Comparison of ENCODE assay signal across 13 cellular contexts in genomic region chr18:69978743-69979715, GRCh38. TPM values are rescaled to one million over a fixed set of nuclear protein-coding genes. Genes with fewer than 3 reads are reported as not detected.
A peak's percentile ranks its signal among the peaks of the same experiment; 100 is the strongest.
DNase-seq lines count a peak whose midpoint lies in the region; ATAC-seq and TF ChIP-seq lines count a peak whose summit lies in the region.
"Had no signal": no experiment of that assay in that cellular context is flagged by ENCODE, and none has a peak within 500 bp of the region (broad histone marks: within the 10 kb centered on the region; RNA-seq: fewer than 3 reads in every experiment).

No MANE protein-coding gene starts in this region.

- H3K27ac Mint-ChIP-seq in activated CD8-positive, alpha-beta T cell treated with anti-CD3 and anti-CD28 coated beads, Interleukin-2, amount 10 ng/mL, durations not matched to agents 7 days and 5 days: peak overlapping the region; percentile 11
- no peak overlapping the region for H3K27ac Mint-ChIP-seq in type B pancreatic cell
- H3K27ac Mint-ChIP-seq: activated CD4-positive, alpha-beta T cell treated with anti-CD3 and anti-CD28 coated beads, Interleukin-2, amount 10 ng/mL, durations not matched to agents 7 days and 5 days had no signal

- no peak for TF ChIP-seq CTCF in type B pancreatic cell (conservative IDR thresholded peaks at IDR 0.05)

- peak; percentile 84 for ATAC-seq in GM18499 (IDR thresholded peaks at IDR 0.05; ENCODE audit: insufficient read depth, unreplicated experiment)
- ATAC-seq in GM19467 (IDR thresholded peaks at IDR 0.05; ENCODE audit: unreplicated experiment): peak; percentile 51
- ATAC-seq in HG03045 (IDR thresholded peaks at IDR 0.05; ENCODE audit: unreplicated experiment): peak; percentile 86
- no peak for ATAC-seq in activated CD8-positive, alpha-beta T cell treated with anti-CD3 and anti-CD28 coated beads, Interleukin-2, amount 10 ng/mL, durations not matched to agents 7 days and 5 days
- ATAC-seq: HCT116 had no signal

- H3K4me3 Mint-ChIP-seq in activated CD8-positive, alpha-beta T cell treated with anti-CD3 and anti-CD28 coated beads, Interleukin-2, amount 10 ng/mL, durations not matched to agents 7 days and 5 days: no peak overlapping the region
- H3K4me3 Mint-ChIP-seq in type B pancreatic cell: no peak overlapping the region
- H3K4me3 Mint-ChIP-seq: activated CD4-positive, alpha-beta T cell treated with anti-CD3 and anti-CD28 coated beads, Interleukin-2, amount 10 ng/mL, durations not matched to agents 7 days and 5 days had no signal

- H3K9me3 Mint-ChIP-seq in activated CD8-positive, alpha-beta T cell treated with anti-CD3 and anti-CD28 coated beads, Interleukin-2, amount 10 ng/mL, durations not matched to agents 7 days and 5 days (ENCODE audit: insufficient read depth): peaks cover 9% of the 10 kb centered on the region
- H3K9me3 Mint-ChIP-seq in type B pancreatic cell: peaks cover 5% of the 10 kb centered on the region

- H3K4me1 Mint-ChIP-seq in activated CD8-positive, alpha-beta T cell treated with anti-CD3 and anti-CD28 coated beads, Interleukin-2, amount 10 ng/mL, durations not matched to agents 7 days and 5 days (ENCODE audit: low read depth): peaks cover 45% of the 10 kb centered on the region
- H3K4me1 Mint-ChIP-seq in type B pancreatic cell (ENCODE audit: unreplicated experiment): no peaks in the 10 kb centered on the region

- peaks cover 51% of the 10 kb centered on the region for H3K36me3 Mint-ChIP-seq in activated CD8-positive, alpha-beta T cell treated with anti-CD3 and anti-CD28 coated beads, Interleukin-2, amount 10 ng/mL, durations not matched to agents 7 days and 5 days (ENCODE audit: low read depth)
- H3K36me3 Mint-ChIP-seq in type B pancreatic cell: peaks cover 4% of the 10 kb centered on the region

- POLR2A ChIA-PET in activated CD8-positive, alpha-beta T cell treated with anti-CD3 and anti-CD28 coated beads, Interleukin-2, amount 10 ng/mL, durations not matched to agents 7 days and 5 days (lab: Charles Lee): no interaction called here

- CTCF ChIA-PET in activated CD8-positive, alpha-beta T cell treated with anti-CD3 and anti-CD28 coated beads, Interleukin-2, amount 10 ng/mL, durations not matched to agents 7 days and 5 days (lab: Charles Lee): no interaction called here

- H3K27me3 Mint-ChIP-seq in activated CD8-positive, alpha-beta T cell treated with anti-CD3 and anti-CD28 coated beads, Interleukin-2, amount 10 ng/mL, durations not matched to agents 7 days and 5 days (ENCODE audit: low read depth): no peaks in the 10 kb centered on the region
- H3K27me3 Mint-ChIP-seq in type B pancreatic cell: no peaks in the 10 kb centered on the region
- H3K27me3 Mint-ChIP-seq: activated CD4-positive, alpha-beta T cell treated with anti-CD3 and anti-CD28 coated beads, Interleukin-2, amount 10 ng/mL, durations not matched to agents 7 days and 5 days had no signal

- no peak for DNase-seq in activated CD8-positive, alpha-beta T cell treated with anti-CD3 and anti-CD28 coated beads, Interleukin-2, amount 10 ng/mL, durations not matched to agents 7 days and 5 days
- DNase-seq in HuH-7 (ENCODE audit: low spot score) (no peak), NCI-H526 treated with DMSO at 0.1 percent for 48 hours (lab: John Stamatoyannopoulos, UW) (no peak), type B pancreatic cell (ENCODE audit: extremely low spot score, unreplicated experiment) (no peak), NCI-H1436 (lab: John Stamatoyannopoulos, UW) (no peak)
- DNase-seq: activated CD4-positive, alpha-beta T cell treated with anti-CD3 and anti-CD28 coated beads, Interleukin-2, amount 10 ng/mL, durations not matched to agents 7 days and 5 days; mesenchymal stem cell; NCI-H1048; small intestine had no signal

RNA-seq across cellular contexts. Expression of gene CD226, which starts 31.4 kb away (rescaled TPM):
- 10 to 100 TPM; 47.6 to 52.2 TPM for total RNA-seq in activated CD8-positive, alpha-beta T cell treated with anti-CD3 and anti-CD28 coated beads, Interleukin-2, amount 10 ng/mL, durations not matched to agents 7 days and 5 days
- 0.59 and 0.92 TPM in 2 replicates for total RNA-seq in type B pancreatic cell (ENCODE audit: low replicate concordance)

Comparison
In these comparisons a context has a peak if more than half of its experiments do, and no peak if none do; other contexts are left out.
1. RNA of gene CD226, which starts 31.4 kb away (total RNA-seq): 47.6 to 52.2 TPM in activated CD8-positive, alpha-beta T cell treated with anti-CD3 and anti-CD28 coated beads, Interleukin-2, amount 10 ng/mL, durations not matched to agents 7 days and 5 days; 0.59 to 0.92 TPM in type B pancreatic cell; every median in the first group is over 10 times any median in the second.